In genomic region chr2:120904825-120905224, GRCh38 we compare ENCODE assay signal across 25 cellular contexts.
DNase-seq lines count a peak whose midpoint lies in the region; ATAC-seq, FAIRE-seq and TF ChIP-seq lines count a peak whose summit lies in the region.
"Had no signal": no experiment of that assay in that cellular context is flagged by ENCODE, and none has a peak within 500 bp of the region (broad histone marks: within the 10 kb centered on the region; RNA-seq: fewer than 3 reads in every experiment).

No MANE protein-coding gene starts in this region.

- H3K9ac ChIP-seq in H9 (ENCODE audit: extremely low read depth, insufficient read length, low read length) (no peak overlapping the region), H1 (replicated peaks in 1 of 4; ENCODE audit: extremely low read depth in 1 of 4, low read depth in 3 of 4, low read length in 3 of 4) (no peak overlapping the region)

- DNase-seq in H9, result no peak
- DNase-seq in H1 (ENCODE audit: low read depth in 1 of 2, low spot score in 2 of 2), result no peak
- DNase-seq in left lung, result peak in 1 of 2 donors; percentile 28
- DNase-seq in sigmoid colon, result no peak
- no peak for DNase-seq in Caco-2
- no peak for DNase-seq in activated CD4-positive, alpha-beta T cell treated with anti-CD3 and anti-CD28 coated beads, Interleukin-2, amount 10 ng/mL, durations not matched to agents 7 days and 5 days
- DNase-seq in EL, result no peak
- no peak for DNase-seq in GOT3 (lab: John Stamatoyannopoulos, UW)
- DNase-seq: activated CD4-positive, alpha-beta T cell treated with anti-CD3 and anti-CD28 coated beads for 36 hours; activated CD8-positive, alpha-beta memory T cell treated with anti-CD3 and anti-CD28 coated beads, Interleukin-2, amount 50 U/mL, for 4 hours; activated gamma-delta T cell; amniotic stem cell; cerebellar nuclear complex; effector memory CD8-positive, alpha-beta T cell; hippocampal formation; islet precursor cell; Kasumi-1; NCI-H1436 treated with DMSO at 0.1 percent for 48 hours; NCI-H226; stimulated activated CD4-positive, alpha-beta T cell treated with anti-CD3 and anti-CD28 coated beads, Interleukin-1b, Interleukin-23, amount 100 ng/mL, for 48 hours had no signal

- H3K4me1 Mint-ChIP-seq in H9 (peaks cover 35 to 42% of the 10 kb centered on the region in 2 experiments), Caco-2 (ENCODE audit: low read depth, unreplicated experiment) (no peaks in the 10 kb centered on the region)
- no peaks in the 10 kb centered on the region for H3K4me1 Mint-ChIP-seq in activated CD4-positive, alpha-beta T cell treated with anti-CD3 and anti-CD28 coated beads, Interleukin-2, amount 10 ng/mL, durations not matched to agents 7 days and 5 days
- H3K4me1 Mint-ChIP-seq: activated CD4-positive, alpha-beta T cell treated with anti-CD3 and anti-CD28 coated beads for 36 hours had no signal

- H3K18ac ChIP-seq in H9 (ENCODE audit: insufficient read length, low read depth, low read length) (no peak overlapping the region), H1 (ENCODE audit: extremely low read depth, low read length) (no peak overlapping the region)

- H2AFZ ChIP-seq in H9 (ENCODE audit: low read length) (no peak overlapping the region), H1 (ENCODE audit: low read length) (no peak overlapping the region)

- H4K5ac ChIP-seq in H9 (ENCODE audit: insufficient read length, low read depth, low read length), result no peak overlapping the region
- no peak overlapping the region for H4K5ac ChIP-seq in H1 (ENCODE audit: insufficient read length, low read depth, low read length)

- H4K91ac ChIP-seq in H9 (ENCODE audit: insufficient read length, low read depth, low read length) (no peak overlapping the region), H1 (replicated peaks; ENCODE audit: insufficient read length, low read length) (no peak overlapping the region)

- H2BK120ac ChIP-seq in H9 (ENCODE audit: low read depth, low read length, poor library complexity, severe bottlenecking), result no peak overlapping the region
- no peak overlapping the region for H2BK120ac ChIP-seq in H1 (replicated peaks; ENCODE audit: low read depth, low read length)

- no peak overlapping the region for H4K8ac ChIP-seq in H9 (replicated peaks; ENCODE audit: insufficient read length, low read depth, low read length)
- H4K8ac ChIP-seq in H1 (ENCODE audit: extremely low read depth, insufficient read depth, low read length), result no peak overlapping the region

- H3K23me2 ChIP-seq in H9 (ENCODE audit: insufficient read length, low read depth, low read length, poor library complexity, severe bottlenecking), result no peaks in the 10 kb centered on the region
- no peaks in the 10 kb centered on the region for H3K23me2 ChIP-seq in H1 (ENCODE audit: low read depth, low read length)

- FAIRE-seq in H1 (lab: Jason Lieb, UNC), result no peak
- FAIRE-seq: GM19239, urothelium cell line had no signal

- no TSS peak for BruUV-seq in Caco-2 (replicated peaks; lab: Mats Ljungman, UMichigan)

- H3K27ac ChIP-seq in H9 (ENCODE audit: insufficient read length, low read depth, low read length) (no peak overlapping the region), H1 (ENCODE audit: low read depth, low read length) (no peak overlapping the region), left lung (no peak overlapping the region), sigmoid colon (peak overlapping the region; percentile 7 to 69 (median 62))
- H3K27ac ChIP-seq: neutrophil, right lobe of liver had no signal

- H2BK12ac ChIP-seq in H9 (ENCODE audit: insufficient read length, low read depth, low read length), result no peak overlapping the region
- H2BK12ac ChIP-seq in H1 (ENCODE audit: low read depth, low read length), result no peak overlapping the region

- no peak overlapping the region; the same call in 1 of the 2 replicates for H3K14ac ChIP-seq in H9 (ENCODE audit: insufficient read depth, low read length)
- no peak overlapping the region for H3K14ac ChIP-seq in H1 (ENCODE audit: insufficient read length)

- no peak overlapping the region for H2BK20ac ChIP-seq in H9 (ENCODE audit: low read depth, low read length, poor library complexity, severe bottlenecking)
- H2BK20ac ChIP-seq in H1 (ENCODE audit: low read length), result no peak overlapping the region

- no peak overlapping the region for H2BK5ac ChIP-seq in H9 (ENCODE audit: insufficient read length, low read length)
- H2BK5ac ChIP-seq in H1 (ENCODE audit: low read depth, low read length), result peak overlapping the region; percentile 45; the same call in 1 of the 2 replicates

- peak overlapping the region; percentile 44 to 53 (median 45); a peak in 3 of 7 replicates for H3K27ac Mint-ChIP-seq in H9
- no peak overlapping the region for H3K27ac Mint-ChIP-seq in Caco-2 (ENCODE audit: unreplicated experiment)
- H3K27ac Mint-ChIP-seq in activated CD4-positive, alpha-beta T cell treated with anti-CD3 and anti-CD28 coated beads, Interleukin-2, amount 10 ng/mL, durations not matched to agents 7 days and 5 days, result no peak overlapping the region
- H3K27ac Mint-ChIP-seq: activated CD4-positive, alpha-beta T cell treated with anti-CD3 and anti-CD28 coated beads for 36 hours; effector memory CD8-positive, alpha-beta T cell; stimulated activated naive CD8-positive, alpha-beta T cell treated with anti-CD3 and anti-CD28 coated beads, Interleukin-15, Interleukin-2, amounts not matched to agents 100 ng/mL and 50 ng/mL, for 24 hours had no signal

- no peak for TF ChIP-seq RAD21 in H1 (IDR thresholded peaks at IDR 0.05 in 1 of 2, conservative IDR thresholded peaks at IDR 0.05 in 1 of 2; ENCODE audit: low read depth in 2 of 2, low read length in 2 of 2)

- H4K20me1 ChIP-seq in H9 (ENCODE audit: control insufficient read depth, insufficient read depth, insufficient read length) (peaks cover 2% of the 10 kb centered on the region), H1 (replicated peaks in 1 of 2; ENCODE audit: control insufficient read depth in 1 of 2, insufficient read depth in 2 of 2, low read length in 2 of 2) (peaks cover 8 to 15% of the 10 kb centered on the region in 2 experiments)

- H3K79me1 ChIP-seq in H9 (ENCODE audit: insufficient read depth, low read depth, low read length, poor library complexity, severe bottlenecking) (no peaks in the 10 kb centered on the region), H1 (ENCODE audit: low read depth, low read length) (peaks cover 11% of the 10 kb centered on the region)

- H2BK15ac ChIP-seq in H9 (ENCODE audit: low read depth, low read length), result no peak overlapping the region
- no peak overlapping the region for H2BK15ac ChIP-seq in H1 (ENCODE audit: low read length)

- no peak overlapping the region for H3T11ph ChIP-seq in H9 (ENCODE audit: low read length)

- no peak overlapping the region for H3K4me2 ChIP-seq in H9 (ENCODE audit: insufficient read depth, insufficient read length, low read length)
- H3K4me2 ChIP-seq in H1 (ENCODE audit: insufficient read depth in 1 of 2, low read depth in 2 of 2, low read length in 2 of 2), result no peak overlapping the region

- TF ChIP-seq CTCF in H9 (conservative IDR thresholded peaks at IDR 0.05), result no peak
- TF ChIP-seq CTCF in H1 (IDR thresholded peaks at IDR 0.05; ENCODE audit: control extremely low read depth in 1 of 3, insufficient read depth in 1 of 3, low read depth in 1 of 3, low read length in 3 of 3), result no peak
- no peak for TF ChIP-seq CTCF in left lung (IDR thresholded peaks at IDR 0.05)
- no peak for TF ChIP-seq CTCF in sigmoid colon (IDR thresholded peaks at IDR 0.05)
- TF ChIP-seq CTCF in Caco-2 (IDR thresholded peaks at IDR 0.05; ENCODE audit: insufficient read depth in 1 of 2, low read depth in 1 of 2, low read length in 1 of 2, severe bottlenecking in 1 of 2, unreplicated experiment in 1 of 2), result no peak

- no CpG with 5 or more reads among the region's 5 CpGs for WGBS in H9 (ENCODE audit: extremely low coverage, insufficient read length, low lambda C conversion rate)
- WGBS in H1 (ENCODE audit: extremely low coverage in 1 of 2, insufficient coverage in 1 of 2, insufficient read length in 1 of 2, insufficient replicate concordance in 2 of 2, low coverage in 1 of 2, low lambda C conversion rate in 2 of 2, missing lambda C conversion rate in 1 of 2), 2 experiments, result 82% methylated on average over 5 of the region's 5 CpGs; no CpG with 5 or more reads in 1 of the 2 experiments
- 57 to 74% methylated on average over 5 of the region's 5 CpGs for WGBS in sigmoid colon, 2 donors

- H3K4me1 ChIP-seq in H9 (ENCODE audit: insufficient read depth, low read length), result no peaks in the 10 kb centered on the region; the same call in 1 of the 2 replicates
- peaks cover 0 to 17% (median 10%) of the 10 kb centered on the region in 4 experiments for H3K4me1 ChIP-seq in H1 (replicated peaks in 1 of 4; ENCODE audit: control insufficient read depth in 3 of 4, insufficient read depth in 4 of 4, low read length in 3 of 4)
- H3K4me1 ChIP-seq in left lung, result no peaks in the 10 kb centered on the region
- peaks cover 0 to 42% (median 27%) of the 10 kb centered on the region in 4 donors for H3K4me1 ChIP-seq in sigmoid colon
- no peaks in the 10 kb centered on the region for H3K4me1 ChIP-seq in Caco-2
- H3K4me1 ChIP-seq: right lobe of liver had no signal

- POLR2A ChIA-PET in H1 (lab: Charles Lee; ENCODE audit: partially characterized antibody) (no interaction called here), Caco-2 (lab: Charles Lee) (no interaction called here)
- POLR2A ChIA-PET in activated CD4-positive, alpha-beta T cell treated with anti-CD3 and anti-CD28 coated beads, Interleukin-2, amount 10 ng/mL, durations not matched to agents 7 days and 5 days (lab: Charles Lee), result no interaction called here

- no peak overlapping the region for H3K23ac ChIP-seq in H9 (ENCODE audit: insufficient read length, low read depth, low read length)
- no peak overlapping the region for H3K23ac ChIP-seq in H1 (ENCODE audit: insufficient read length)

- H3K36me3 ChIP-seq in H1 (ENCODE audit: control insufficient read depth in 2 of 4, insufficient read depth in 4 of 4, low read length in 3 of 4) (peaks cover 0 to 4% (median 0%) of the 10 kb centered on the region in 4 experiments; a peak in 1 of 8 replicates), left lung (no peaks in the 10 kb centered on the region), sigmoid colon (no peaks in the 10 kb centered on the region), Caco-2 (ENCODE audit: control insufficient read depth, insufficient read depth, low read length) (no peaks in the 10 kb centered on the region)
- H3K36me3 ChIP-seq: neutrophil, right lobe of liver had no signal

- H3K27me3 Mint-ChIP-seq in H9 (ENCODE audit: low read depth) (no peaks in the 10 kb centered on the region; the same call in 1 of the 2 replicates), Caco-2 (ENCODE audit: insufficient read depth, unreplicated experiment) (no peaks in the 10 kb centered on the region)
- no peaks in the 10 kb centered on the region for H3K27me3 Mint-ChIP-seq in activated CD4-positive, alpha-beta T cell treated with anti-CD3 and anti-CD28 coated beads, Interleukin-2, amount 10 ng/mL, durations not matched to agents 7 days and 5 days
- H3K27me3 Mint-ChIP-seq: activated CD4-positive, alpha-beta T cell treated with anti-CD3 and anti-CD28 coated beads for 36 hours; stimulated activated naive CD8-positive, alpha-beta T cell treated with anti-CD3 and anti-CD28 coated beads, Interleukin-15, Interleukin-2, amounts not matched to agents 100 ng/mL and 50 ng/mL, for 24 hours had no signal

- TF ChIP-seq EP300 in H1 (IDR thresholded peaks at IDR 0.05; ENCODE audit: borderline replicate concordance in 1 of 2, low read depth in 2 of 2, low read length in 2 of 2), result no peak
- TF ChIP-seq EP300 in sigmoid colon (IDR thresholded peaks at IDR 0.05), result no peak

- H3K36me3 Mint-ChIP-seq in H9 (ENCODE audit: insufficient read depth in 1 of 3, low read depth in 3 of 3) (peaks cover 7 to 13% (median 13%) of the 10 kb centered on the region in 3 experiments; a peak in 5 of 7 replicates), Caco-2 (ENCODE audit: insufficient read depth, unreplicated experiment) (no peaks in the 10 kb centered on the region)
- H3K36me3 Mint-ChIP-seq in activated CD4-positive, alpha-beta T cell treated with anti-CD3 and anti-CD28 coated beads, Interleukin-2, amount 10 ng/mL, durations not matched to agents 7 days and 5 days (ENCODE audit: low read depth), result no peaks in the 10 kb centered on the region

- no peak overlapping the region for H3K4me3 ChIP-seq in H1 (ENCODE audit: extremely low read depth in 1 of 4, insufficient read depth in 2 of 4, low read depth in 3 of 4, low read length in 4 of 4)
- no peak overlapping the region for H3K4me3 ChIP-seq in left lung
- H3K4me3 ChIP-seq in sigmoid colon, result no peak overlapping the region
- no peak overlapping the region for H3K4me3 ChIP-seq in Caco-2 (ENCODE audit: low read depth, low read length)
- H3K4me3 ChIP-seq: right lobe of liver had no signal

- no peaks in the 10 kb centered on the region for H3K9me3 Mint-ChIP-seq in H9
- no peaks in the 10 kb centered on the region for H3K9me3 Mint-ChIP-seq in Caco-2 (ENCODE audit: unreplicated experiment)
- H3K9me3 Mint-ChIP-seq in activated CD4-positive, alpha-beta T cell treated with anti-CD3 and anti-CD28 coated beads, Interleukin-2, amount 10 ng/mL, durations not matched to agents 7 days and 5 days, result no peaks in the 10 kb centered on the region
- H3K9me3 Mint-ChIP-seq: effector memory CD8-positive, alpha-beta T cell; stimulated activated naive CD8-positive, alpha-beta T cell treated with anti-CD3 and anti-CD28 coated beads, Interleukin-15, Interleukin-2, amounts not matched to agents 100 ng/mL and 50 ng/mL, for 24 hours had no signal

- H3K79me2 ChIP-seq in H9 (ENCODE audit: insufficient read depth, low read length) (peaks cover 2% of the 10 kb centered on the region; the same call in 1 of the 2 replicates), H1 (ENCODE audit: control insufficient read depth in 1 of 2, insufficient read depth in 2 of 2, low read length in 2 of 2) (peaks cover 0 to 12% of the 10 kb centered on the region in 2 experiments; a peak in 1 of 4 replicates)

- no peak overlapping the region for H3K4me3 Mint-ChIP-seq in H9
- no peak overlapping the region for H3K4me3 Mint-ChIP-seq in Caco-2 (ENCODE audit: unreplicated experiment)
- no peak overlapping the region for H3K4me3 Mint-ChIP-seq in activated CD4-positive, alpha-beta T cell treated with anti-CD3 and anti-CD28 coated beads, Interleukin-2, amount 10 ng/mL, durations not matched to agents 7 days and 5 days
- H3K4me3 Mint-ChIP-seq: activated CD4-positive, alpha-beta T cell treated with anti-CD3 and anti-CD28 coated beads for 36 hours; effector memory CD8-positive, alpha-beta T cell; stimulated activated naive CD8-positive, alpha-beta T cell treated with anti-CD3 and anti-CD28 coated beads, Interleukin-15, Interleukin-2, amounts not matched to agents 100 ng/mL and 50 ng/mL, for 24 hours had no signal

- H2AK5ac ChIP-seq in H9 (ENCODE audit: insufficient read length, low read length) (no peak overlapping the region), H1 (ENCODE audit: low read depth, low read length) (no peak overlapping the region)

- H3K56ac ChIP-seq in H9 (ENCODE audit: insufficient read length, low read depth, low read length), result no peak overlapping the region
- H3K56ac ChIP-seq in H1 (replicated peaks; ENCODE audit: insufficient read length, low read depth, low read length), result no peak overlapping the region

- no peaks in the 10 kb centered on the region for H3K27me3 ChIP-seq in H9 (ENCODE audit: insufficient read depth, low read length)
- no peaks in the 10 kb centered on the region for H3K27me3 ChIP-seq in H1 (replicated peaks in 1 of 4; ENCODE audit: control insufficient read depth in 3 of 4, extremely low read depth in 1 of 4, insufficient read depth in 3 of 4, low read length in 3 of 4)
- H3K27me3 ChIP-seq in left lung, result peaks cover 0 to 11% of the 10 kb centered on the region in 2 donors
- H3K27me3 ChIP-seq in sigmoid colon, result no peaks in the 10 kb centered on the region
- no peaks in the 10 kb centered on the region for H3K27me3 ChIP-seq in Caco-2 (replicated peaks; ENCODE audit: control insufficient read depth, insufficient read depth, low read length)
- H3K27me3 ChIP-seq: right lobe of liver had no signal

- no peak overlapping the region for H3K4ac ChIP-seq in H9 (ENCODE audit: low read depth, low read length)
- H3K4ac ChIP-seq in H1 (replicated peaks; ENCODE audit: insufficient read length, low read depth, low read length), result no peak overlapping the region

- TF ChIP-seq POLR2A in H1 (IDR thresholded peaks at IDR 0.05; ENCODE audit: control extremely low read depth in 1 of 2, low read depth in 2 of 2, low read length in 2 of 2), result no peak
- no peak for TF ChIP-seq POLR2A in sigmoid colon (IDR thresholded peaks at IDR 0.05)

- intact Hi-C loops in left lung (cut with DNase I) (no loop called here), sigmoid colon (cut with DNase I) (no loop called here), Caco-2 (cut with micrococcal nuclease; ENCODE audit: unreplicated experiment) (no loop called here)

- no peaks in the 10 kb centered on the region for H3K9me3 ChIP-seq in H9 (ENCODE audit: control insufficient read depth, low read depth, low read length)
- no peaks in the 10 kb centered on the region for H3K9me3 ChIP-seq in H1 (ENCODE audit: insufficient read depth in 2 of 2, low read depth in 1 of 2, low read length in 1 of 2)
- H3K9me3 ChIP-seq in left lung, result no peaks in the 10 kb centered on the region
- H3K9me3 ChIP-seq in sigmoid colon, result no peaks in the 10 kb centered on the region
- H3K9me3 ChIP-seq in Caco-2, result no peaks in the 10 kb centered on the region
- H3K9me3 ChIP-seq: neutrophil, right lobe of liver had no signal

- CTCF ChIA-PET in H1 (lab: Charles Lee; ENCODE audit: partially characterized antibody), result interaction anchor here (0.6 to 2.7 kb wide), 12 partner anchors 10 to 209 kb away, joined by 3 to 16 read pairs (median 4); no protein-coding TSS in a partner anchor
- CTCF ChIA-PET in Caco-2 (lab: Charles Lee), result no interaction called here
- CTCF ChIA-PET in activated CD4-positive, alpha-beta T cell treated with anti-CD3 and anti-CD28 coated beads, Interleukin-2, amount 10 ng/mL, durations not matched to agents 7 days and 5 days (lab: Charles Lee), result no interaction called here

- peak; percentile 17 for ATAC-seq in left lung
- ATAC-seq: activated CD4-positive, alpha-beta T cell treated with anti-CD3 and anti-CD28 coated beads for 36 hours; effector memory CD8-positive, alpha-beta T cell; right lobe of liver had no signal

Comparison
In these comparisons a context has a peak if more than half of its experiments do, and no peak if none do; other contexts are left out.
1. H3K27ac ChIP-seq: peak in sigmoid colon (4 of 4); none in H9 (single experiment), H1 (single experiment) and left lung (0 of 2).
2. H3K27ac Mint-ChIP-seq: peak in H9 (3 of 3); none in Caco-2 (single experiment) and activated CD4-positive, alpha-beta T cell treated with anti-CD3 and anti-CD28 coated beads, Interleukin-2, amount 10 ng/mL, durations not matched to agents 7 days and 5 days (single experiment).